Comparison of ENCODE assay signal across 9 cellular contexts in the genomic region with DNA sequence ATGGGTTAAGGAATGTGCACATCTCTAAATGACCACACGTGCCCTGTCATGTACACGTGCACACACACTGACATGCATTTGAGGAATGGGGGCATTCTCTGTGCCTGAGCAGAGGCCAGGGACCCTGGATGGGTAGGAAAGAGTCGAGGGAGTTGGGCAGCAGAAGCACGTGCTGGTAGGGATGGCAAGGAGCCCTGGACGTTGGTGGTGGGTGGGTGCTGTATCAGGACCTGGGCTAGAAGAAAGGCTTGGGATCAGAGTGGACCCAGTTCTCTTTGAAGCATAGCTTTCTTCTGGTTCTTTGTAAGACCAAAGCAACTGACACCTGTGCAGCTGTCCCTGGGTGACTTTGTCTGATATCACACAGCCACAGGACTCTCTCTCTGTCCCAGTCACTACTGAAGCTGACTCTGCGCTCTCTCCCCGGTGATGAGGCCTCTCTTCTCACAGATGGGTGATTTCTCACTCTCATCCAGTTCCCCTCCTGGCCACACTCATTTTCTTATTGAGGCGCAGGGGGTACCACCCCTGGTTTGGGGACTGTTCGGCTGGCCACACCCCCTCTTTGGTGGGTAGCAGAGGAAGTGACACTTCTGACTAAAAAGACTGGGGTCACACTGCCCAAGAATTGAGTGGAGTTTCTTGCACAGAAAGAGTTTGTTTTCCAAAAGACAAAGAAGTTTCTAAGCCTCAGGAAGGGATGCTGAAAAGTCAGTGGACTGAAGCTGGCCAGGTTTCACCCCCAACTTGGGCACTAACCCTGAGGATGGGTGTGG.
A peak's percentile ranks its signal among the peaks of the same experiment; 100 is the strongest.
DNase-seq lines count a peak whose midpoint lies in the region; ATAC-seq lines count a peak whose summit lies in the region.
"Had no signal": no experiment of that assay in that cellular context is flagged by ENCODE, and none has a peak within 500 bp of the region (broad histone marks: within the 10 kb centered on the region; RNA-seq: fewer than 3 reads in every experiment).

No MANE protein-coding gene starts in this region.

- CTCF ChIA-PET in activated CD4-positive, alpha-beta memory T cell treated with anti-CD3 and anti-CD28 coated beads for 36 hours (lab: Charles Lee) = no interaction called here

- no peaks in the 10 kb centered on the region for H3K36me3 Mint-ChIP-seq in activated naive CD4-positive, alpha-beta T cell treated with anti-CD3 and anti-CD28 coated beads, Interleukin-2, amount 50 U/mL, for 72 hours
- no peaks in the 10 kb centered on the region for H3K36me3 Mint-ChIP-seq in activated CD4-positive, alpha-beta memory T cell treated with anti-CD3 and anti-CD28 coated beads for 36 hours
- H3K36me3 Mint-ChIP-seq in stimulated activated naive B cell treated with anti-CD40 and anti-IgM and Interleukin-4, amounts not matched to agents 10 μg/mL and 1 μg/mL and 100 μg/mL, for 72 hours = peaks cover 0 to 1% of the 10 kb centered on the region in 2 donors
- H3K36me3 Mint-ChIP-seq in activated CD4-positive, alpha-beta T cell treated with anti-CD3 and anti-CD28 coated beads, Interleukin-2, amount 10 ng/mL, durations not matched to agents 24 days and 14 days (ENCODE audit: low read depth) = no peaks in the 10 kb centered on the region

- POLR2A ChIA-PET in activated CD4-positive, alpha-beta memory T cell treated with anti-CD3 and anti-CD28 coated beads for 36 hours (lab: Charles Lee) = no interaction called here

- intact Hi-C loops in activated CD4-positive, alpha-beta memory T cell treated with anti-CD3 and anti-CD28 coated beads for 36 hours (cut with micrococcal nuclease) = no loop called here
- intact Hi-C loops in activated CD4-positive, alpha-beta T cell treated with anti-CD3 and anti-CD28 coated beads, Interleukin-2, amount 10 ng/mL, durations not matched to agents 24 days and 14 days (cut with micrococcal nuclease) = no loop called here

- no peaks in the 10 kb centered on the region for H3K4me1 Mint-ChIP-seq in activated CD4-positive, alpha-beta memory T cell treated with anti-CD3 and anti-CD28 coated beads for 36 hours (ENCODE audit: low read depth)
- H3K4me1 Mint-ChIP-seq in stimulated activated naive B cell treated with anti-CD40 and anti-IgM and Interleukin-4, amounts not matched to agents 10 μg/mL and 1 μg/mL and 100 μg/mL, for 72 hours = peaks cover 37 to 49% of the 10 kb centered on the region in 2 donors
- H3K4me1 Mint-ChIP-seq in activated CD4-positive, alpha-beta T cell treated with anti-CD3 and anti-CD28 coated beads, Interleukin-2, amount 10 ng/mL, durations not matched to agents 24 days and 14 days = peaks cover 1% of the 10 kb centered on the region

- H3K27me3 Mint-ChIP-seq in activated CD4-positive, alpha-beta memory T cell treated with anti-CD3 and anti-CD28 coated beads for 36 hours = peaks cover 33% of the 10 kb centered on the region
- peaks cover 74 to 77% of the 10 kb centered on the region in 2 donors for H3K27me3 Mint-ChIP-seq in stimulated activated naive B cell treated with anti-CD40 and anti-IgM and Interleukin-4, amounts not matched to agents 10 μg/mL and 1 μg/mL and 100 μg/mL, for 72 hours
- H3K27me3 Mint-ChIP-seq in activated CD4-positive, alpha-beta T cell treated with anti-CD3 and anti-CD28 coated beads, Interleukin-2, amount 10 ng/mL, durations not matched to agents 24 days and 14 days = peaks cover 32% of the 10 kb centered on the region

- no peaks in the 10 kb centered on the region for H3K9me3 Mint-ChIP-seq in activated naive CD4-positive, alpha-beta T cell treated with anti-CD3 and anti-CD28 coated beads, Interleukin-2, amount 50 U/mL, for 72 hours
- H3K9me3 Mint-ChIP-seq in activated CD4-positive, alpha-beta memory T cell treated with anti-CD3 and anti-CD28 coated beads for 36 hours = no peaks in the 10 kb centered on the region
- no peaks in the 10 kb centered on the region for H3K9me3 Mint-ChIP-seq in stimulated activated naive B cell treated with anti-CD40 and anti-IgM and Interleukin-4, amounts not matched to agents 10 μg/mL and 1 μg/mL and 100 μg/mL, for 72 hours
- no peaks in the 10 kb centered on the region for H3K9me3 Mint-ChIP-seq in activated CD4-positive, alpha-beta T cell treated with anti-CD3 and anti-CD28 coated beads, Interleukin-2, amount 10 ng/mL, durations not matched to agents 24 days and 14 days

- H3K27ac Mint-ChIP-seq in activated naive CD4-positive, alpha-beta T cell treated with anti-CD3 and anti-CD28 coated beads, Interleukin-2, amount 50 U/mL, for 72 hours = no peak overlapping the region
- no peak overlapping the region for H3K27ac Mint-ChIP-seq in activated CD4-positive, alpha-beta memory T cell treated with anti-CD3 and anti-CD28 coated beads for 36 hours
- H3K27ac Mint-ChIP-seq in stimulated activated naive B cell treated with anti-CD40 and anti-IgM and Interleukin-4, amounts not matched to agents 10 μg/mL and 1 μg/mL and 100 μg/mL, for 72 hours = no peak overlapping the region
- no peak overlapping the region for H3K27ac Mint-ChIP-seq in activated CD4-positive, alpha-beta T cell treated with anti-CD3 and anti-CD28 coated beads, Interleukin-2, amount 10 ng/mL, durations not matched to agents 24 days and 14 days

- H3K4me3 Mint-ChIP-seq in activated CD4-positive, alpha-beta memory T cell treated with anti-CD3 and anti-CD28 coated beads for 36 hours = no peak overlapping the region
- H3K4me3 Mint-ChIP-seq in stimulated activated naive B cell treated with anti-CD40 and anti-IgM and Interleukin-4, amounts not matched to agents 10 μg/mL and 1 μg/mL and 100 μg/mL, for 72 hours = no peak overlapping the region
- no peak overlapping the region for H3K4me3 Mint-ChIP-seq in activated CD4-positive, alpha-beta T cell treated with anti-CD3 and anti-CD28 coated beads, Interleukin-2, amount 10 ng/mL, durations not matched to agents 24 days and 14 days

- ATAC-seq in activated naive CD4-positive, alpha-beta T cell treated with anti-CD3 and anti-CD28 coated beads, Interleukin-2, amount 50 U/mL, for 72 hours = peak; percentile 30 to 76
- peak; percentile 55 for ATAC-seq in GM21825 (IDR thresholded peaks at IDR 0.05; ENCODE audit: unreplicated experiment)
- ATAC-seq in stimulated activated naive B cell treated with anti-CD40 and anti-IgM and Interleukin-4, amounts not matched to agents 10 μg/mL and 1 μg/mL and 100 μg/mL, for 72 hours (replicated peaks) = peak; percentile 87
- ATAC-seq in esophagus mucosa = no peak

- peak in 1 of 2 donors; percentile 21 for DNase-seq in activated naive CD4-positive, alpha-beta T cell treated with anti-CD3 and anti-CD28 coated beads, Interleukin-2, amount 50 U/mL, for 72 hours (ENCODE audit: low spot score in 2 of 2)
- DNase-seq in activated naive CD4-positive, alpha-beta T cell treated with anti-CD3 and anti-CD28 coated beads, Interleukin-2, amount 50 U/mL, for 16 hours = no peak
- DNase-seq in activated CD4-positive, alpha-beta memory T cell treated with anti-CD3 and anti-CD28 coated beads for 36 hours = peak; percentile 10
- DNase-seq in stimulated activated naive B cell treated with anti-CD40 and anti-IgM and Interleukin-4, amounts not matched to agents 10 μg/mL and 1 μg/mL and 100 μg/mL, for 72 hours = peak; percentile 74
- no peak for DNase-seq in activated CD4-positive, alpha-beta T cell treated with anti-CD3 and anti-CD28 coated beads, Interleukin-2, amount 50 U/mL, for 4 hours
- no peak for DNase-seq in activated CD4-positive, alpha-beta T cell treated with anti-CD3 and anti-CD28 coated beads, Interleukin-2, amount 10 ng/mL, durations not matched to agents 24 days and 14 days
- DNase-seq: NCI-H345 had no signal

Comparison
In these comparisons a context has a peak if more than half of its experiments do, and no peak if none do; other contexts are left out.
1. DNase-seq: peak in activated CD4-positive, alpha-beta memory T cell treated with anti-CD3 and anti-CD28 coated beads for 36 hours (single experiment) and stimulated activated naive B cell treated with anti-CD40 and anti-IgM and Interleukin-4, amounts not matched to agents 10 μg/mL and 1 μg/mL and 100 μg/mL, for 72 hours (single experiment); none in activated naive CD4-positive, alpha-beta T cell treated with anti-CD3 and anti-CD28 coated beads, Interleukin-2, amount 50 U/mL, for 16 hours (single experiment), activated CD4-positive, alpha-beta T cell treated with anti-CD3 and anti-CD28 coated beads, Interleukin-2, amount 50 U/mL, for 4 hours (0 of 2) and activated CD4-positive, alpha-beta T cell treated with anti-CD3 and anti-CD28 coated beads, Interleukin-2, amount 10 ng/mL, durations not matched to agents 24 days and 14 days (single experiment).